1 cellular context compared by ENCODE assay signal in the genomic region with DNA sequence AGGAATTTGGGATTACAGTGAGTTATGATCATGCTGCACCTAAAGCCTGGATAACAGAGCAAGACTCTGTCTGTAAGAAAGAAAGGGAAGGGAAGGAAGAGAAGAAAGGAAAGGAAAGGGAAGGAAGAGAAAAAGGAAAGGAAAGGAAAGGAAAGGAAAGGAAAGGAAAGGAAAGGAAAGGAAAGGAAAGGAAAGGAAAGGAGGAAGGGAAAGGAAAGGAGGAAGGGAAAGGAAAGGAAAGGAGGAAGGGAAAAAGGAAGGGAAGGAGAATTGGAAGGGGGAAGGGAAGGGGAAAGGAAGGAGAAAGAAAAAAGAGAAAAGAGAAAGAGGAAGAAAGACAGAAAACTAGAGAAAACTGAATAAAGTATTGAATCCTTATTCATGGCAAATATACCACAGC.
TF ChIP-seq lines count a peak whose summit lies in the region.

No MANE protein-coding gene starts in this region.

TF ChIP-seq in HEK293, 187 proteins besides CTCF, POLR2A, EP300 and RAD21 (continued from another document):
- no peak for TF ChIP-seq ZNF585B (tag by site-specific recombination; IDR thresholded peaks at IDR 0.05)
- peak; percentile 89 for TF ChIP-seq ZNF530 (tag by site-specific recombination; IDR thresholded peaks at IDR 0.05; ENCODE audit: low read depth)
- TF ChIP-seq ZNF157 (tag by site-specific recombination; IDR thresholded peaks at IDR 0.05), result no peak
